ENCODE assay signal across 8 cellular contexts in genomic region chr11:82775736-82776346, GRCh38. TPM values are rescaled to one million over a fixed set of nuclear protein-coding genes. Genes with fewer than 3 reads are reported as not detected.
DNase-seq lines count a peak whose midpoint lies in the region; ATAC-seq and TF ChIP-seq lines count a peak whose summit lies in the region.

No MANE protein-coding gene starts in this region.

- peaks cover 2% of the 10 kb centered on the region for H3K4me1 Mint-ChIP-seq in activated CD4-positive, alpha-beta T cell treated with anti-CD3 and anti-CD28 coated beads, Interleukin-2, amount 10 ng/mL, durations not matched to agents 24 days and 14 days

- H3K36me3 ChIP-seq in MM.1S (replicated peaks; ENCODE audit: insufficient read depth, low read length) = no peaks in the 10 kb centered on the region

- peak; percentile 56 for DNase-seq in AG08396 (ENCODE audit: low spot score)
- peak; percentile 80 for DNase-seq in MM.1S
- DNase-seq in activated CD4-positive, alpha-beta T cell treated with anti-CD3 and anti-CD28 coated beads, Interleukin-2, amount 10 ng/mL, durations not matched to agents 24 days and 14 days = peak; percentile 84
- DNase-seq in glomerular visceral epithelial cell (ENCODE audit: extremely low spot score) = peak; percentile 44
- peak; percentile 18 for DNase-seq in stromal cell of bone marrow (ENCODE audit: low read depth)
- DNase-seq in DMS153 treated with DMSO at 0.1 percent for 48 hours (lab: John Stamatoyannopoulos, UW; ENCODE audit: unreplicated experiment) = no peak

- H3K9me3 ChIP-seq in MM.1S (replicated peaks; ENCODE audit: insufficient read depth, low read length) = no peaks in the 10 kb centered on the region

- H2AFZ ChIP-seq in MM.1S (ENCODE audit: low read length) = peak overlapping the region; percentile 50

- H3K9me2 ChIP-seq in MM.1S (replicated peaks; ENCODE audit: insufficient read depth, low read length) = no peaks in the 10 kb centered on the region

- H3K36me3 Mint-ChIP-seq in activated CD4-positive, alpha-beta T cell treated with anti-CD3 and anti-CD28 coated beads, Interleukin-2, amount 10 ng/mL, durations not matched to agents 24 days and 14 days (ENCODE audit: low read depth) = no peaks in the 10 kb centered on the region

- ATAC-seq in GM18499 (IDR thresholded peaks at IDR 0.05; ENCODE audit: insufficient read depth, unreplicated experiment) (peak; percentile 97), HG02678 (IDR thresholded peaks at IDR 0.05; ENCODE audit: unreplicated experiment) (peak; percentile 85)

- H3K27me3 Mint-ChIP-seq in activated CD4-positive, alpha-beta T cell treated with anti-CD3 and anti-CD28 coated beads, Interleukin-2, amount 10 ng/mL, durations not matched to agents 24 days and 14 days = peaks cover 21% of the 10 kb centered on the region

- H3K27me3 ChIP-seq in MM.1S (replicated peaks; ENCODE audit: insufficient read depth, low read length) = no peaks in the 10 kb centered on the region

- H3K4me2 ChIP-seq in MM.1S (ENCODE audit: low read depth, low read length) = peak overlapping the region; percentile 42; the same call in 1 of the 2 replicates

- H3K9me3 Mint-ChIP-seq in activated CD4-positive, alpha-beta T cell treated with anti-CD3 and anti-CD28 coated beads, Interleukin-2, amount 10 ng/mL, durations not matched to agents 24 days and 14 days = peaks cover 7% of the 10 kb centered on the region

- H3K4me3 Mint-ChIP-seq in activated CD4-positive, alpha-beta T cell treated with anti-CD3 and anti-CD28 coated beads, Interleukin-2, amount 10 ng/mL, durations not matched to agents 24 days and 14 days = no peak overlapping the region

- no peak overlapping the region for H3K27ac ChIP-seq in MM.1S (ENCODE audit: low read length)

- no peaks in the 10 kb centered on the region for H3F3A ChIP-seq in MM.1S (ENCODE audit: insufficient read depth, low read length)

- no peak overlapping the region for H3K27ac Mint-ChIP-seq in activated CD4-positive, alpha-beta T cell treated with anti-CD3 and anti-CD28 coated beads, Interleukin-2, amount 10 ng/mL, durations not matched to agents 24 days and 14 days

- intact Hi-C loops in activated CD4-positive, alpha-beta T cell treated with anti-CD3 and anti-CD28 coated beads, Interleukin-2, amount 10 ng/mL, durations not matched to agents 24 days and 14 days (cut with micrococcal nuclease) = no loop called here

- H3K79me2 ChIP-seq in MM.1S (ENCODE audit: low read length) = no peaks in the 10 kb centered on the region

- peak; percentile 97 for TF ChIP-seq CTCF in MM.1S (IDR thresholded peaks at IDR 0.05; ENCODE audit: low read length)

- peak overlapping the region; percentile 22; the same call in 1 of the 2 replicates for H3K4me3 ChIP-seq in MM.1S (ENCODE audit: low read length)

- H4K20me1 ChIP-seq in MM.1S (ENCODE audit: insufficient read depth, low read length) = no peaks in the 10 kb centered on the region

- H3K4me1 ChIP-seq in MM.1S (ENCODE audit: low read length) = no peaks in the 10 kb centered on the region

- H3K9ac ChIP-seq in MM.1S (ENCODE audit: low read length) = no peak overlapping the region

RNA-seq across cellular contexts. Expression of gene FAM181B, which starts 42.2 kb away (rescaled TPM):
- not detected in 2 replicates for total RNA-seq in activated CD4-positive, alpha-beta T cell treated with anti-CD3 and anti-CD28 coated beads, Interleukin-2, amount 10 ng/mL, durations not matched to agents 24 days and 14 days
